1 cellular context compared by ENCODE assay signal in genomic region chr10:98445200-98445812, GRCh38.
TF ChIP-seq lines count a peak whose summit lies in the region.

No MANE protein-coding gene starts in this region.

TF ChIP-seq in H1, 55 proteins besides CTCF, POLR2A, EP300 and RAD21:
- TF ChIP-seq CBX5 (IDR thresholded peaks at IDR 0.05; ENCODE audit: low read depth, low read length) (no peak), GABPA (IDR thresholded peaks at IDR 0.05; ENCODE audit: borderline replicate concordance, insufficient read depth, low read length) (no peak)
